ENCODE assay signal across 8 cellular contexts in genomic region chr4:121764702-121765367, GRCh38. TPM values are rescaled to one million over a fixed set of nuclear protein-coding genes. Genes with fewer than 3 reads are reported as not detected.
DNase-seq lines count a peak whose midpoint lies in the region; ATAC-seq, FAIRE-seq and TF ChIP-seq lines count a peak whose summit lies in the region.

TSS of gene SMIM43 (minus strand) at chr4:121765164. CDS start at chr4:121765105, 59 bp downstream.

- peak within 1 kb of the TSS; percentile 93 for H3K4me2 ChIP-seq in astrocyte (ENCODE audit: low read length)

- in situ Hi-C loops in KBM-7 (cut with MboI; ENCODE audit: low pct_unique_long_range_greater_than_20kb, low sequenced_read_pairs) = no loop called here

- H3K36me3 ChIP-seq in astrocyte (ENCODE audit: insufficient read depth, low read length) (no peaks in the 10 kb centered on the region), tibial artery (no peaks in the 10 kb centered on the region)

- no peaks in the 10 kb centered on the region for H3K9me3 Mint-ChIP-seq in astrocyte (ENCODE audit: unreplicated experiment)

- H3K9ac ChIP-seq in astrocyte (ENCODE audit: low read length) = peak within 1 kb of the TSS; percentile 50

- H3K27me3 ChIP-seq in astrocyte (ENCODE audit: insufficient read depth, low read length) (peaks cover 19% of the 10 kb centered on the region), tibial artery (peaks cover 0 to 27% of the 10 kb centered on the region in 2 donors)

- H4K20me1 ChIP-seq in astrocyte (ENCODE audit: insufficient read depth, low read length) = no peaks in the 10 kb centered on the region

- peak within 1 kb of the TSS; percentile 85 for H2AFZ ChIP-seq in astrocyte (ENCODE audit: low read depth, low read length)

- peaks cover 77% of the 10 kb centered on the region for H3K27me3 Mint-ChIP-seq in astrocyte (ENCODE audit: low read depth, unreplicated experiment)

- H3K79me2 ChIP-seq in astrocyte (ENCODE audit: insufficient read depth, low read length) = no peaks in the 10 kb centered on the region

- H3K4me1 ChIP-seq in astrocyte (ENCODE audit: insufficient read depth, low read length) (no peaks in the 10 kb centered on the region), tibial artery (peaks cover 0 to 11% (median 9%) of the 10 kb centered on the region in 4 donors)

- no peaks in the 10 kb centered on the region for H3K9me3 ChIP-seq in astrocyte (ENCODE audit: insufficient read depth, low read depth, low read length)
- no peaks in the 10 kb centered on the region for H3K9me3 ChIP-seq in tibial artery

- no peak within 1 kb of the TSS for H3K27ac Mint-ChIP-seq in astrocyte (ENCODE audit: unreplicated experiment)

- H3K4me3 Mint-ChIP-seq in astrocyte (ENCODE audit: unreplicated experiment) = peak within 1 kb of the TSS; percentile 83

- H3K4me3 ChIP-seq in astrocyte (ENCODE audit: insufficient read depth, low read depth, low read length) = peak within 1 kb of the TSS; percentile 63
- peak within 1 kb of the TSS; percentile 20 to 24 for H3K4me3 ChIP-seq in tibial artery

- DNase-seq in activated gamma-delta T cell (lab: John Stamatoyannopoulos, UW) (peak; percentile 7), activated gamma-delta T cell treated with Interleukin-2 at 50 U/mL for 16 hours (no peak), astrocyte (ENCODE audit: low read depth) (no peak), islet precursor cell (peak; percentile 66), tibial artery (no peak), NCI-H526 treated with DMSO at 0.1 percent for 48 hours (lab: John Stamatoyannopoulos, UW) (no peak), KBM-7 (no peak)

- no peak for FAIRE-seq in astrocyte (lab: Jason Lieb, UNC)

- H3K27ac ChIP-seq in astrocyte (ENCODE audit: low read depth, low read length) = no peak within 1 kb of the TSS
- H3K27ac ChIP-seq in tibial artery = no peak within 1 kb of the TSS

- H3K4me1 Mint-ChIP-seq in astrocyte (ENCODE audit: low read depth, unreplicated experiment) = no peaks in the 10 kb centered on the region

- no peak for ATAC-seq in GM18873 (IDR thresholded peaks at IDR 0.05; ENCODE audit: low FRiP score, unreplicated experiment)

- H3K36me3 Mint-ChIP-seq in astrocyte (ENCODE audit: low read depth, unreplicated experiment) = no peaks in the 10 kb centered on the region

- TF ChIP-seq CTCF in astrocyte (IDR thresholded peaks at IDR 0.05; ENCODE audit: insufficient read depth, low read depth, low read length) = no peak
- TF ChIP-seq CTCF in tibial artery (IDR thresholded peaks at IDR 0.05) = no peak

- intact Hi-C loops in tibial artery (cut with DNase I; ENCODE audit: low total_unique reads) = no loop called here

RNA-seq across cellular contexts. Expression of gene SMIM43, which starts in this region (rescaled TPM):
- total RNA-seq in astrocyte = not detected in 2 replicates

Comparison
In these comparisons a context has a peak if more than half of its experiments do, and no peak if none do; other contexts are left out.
1. DNase-seq: peak in activated gamma-delta T cell (single experiment) and islet precursor cell (single experiment); none in activated gamma-delta T cell treated with Interleukin-2 at 50 U/mL for 16 hours (single experiment), astrocyte (single experiment), tibial artery (0 of 2), NCI-H526 treated with DMSO at 0.1 percent for 48 hours (single experiment) and KBM-7 (single experiment).